ENCODE assay signal across 26 cellular contexts in the genomic region with DNA sequence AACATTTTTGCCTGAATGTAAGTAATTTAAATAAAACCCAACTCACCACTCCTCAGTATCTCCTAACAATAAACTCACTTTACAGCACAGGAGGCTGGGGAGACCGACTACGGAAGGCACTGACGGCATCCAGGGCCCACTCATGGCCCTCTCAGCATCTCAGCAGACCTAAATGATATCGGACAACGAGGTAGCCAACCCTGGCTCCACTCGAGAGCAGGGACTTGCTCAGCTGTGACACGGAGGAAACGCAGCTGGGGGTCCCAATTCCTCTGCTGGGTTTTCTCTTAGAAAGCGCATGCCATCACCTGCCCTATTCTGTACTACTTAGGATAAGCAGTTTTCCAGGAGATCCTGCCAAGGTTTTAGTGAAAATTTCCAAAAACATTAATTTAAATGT.
DNase-seq lines count a peak whose midpoint lies in the region; ATAC-seq and TF ChIP-seq lines count a peak whose summit lies in the region.
"Had no signal": no experiment of that assay in that cellular context is flagged by ENCODE, and none has a peak within 500 bp of the region (broad histone marks: within the 10 kb centered on the region; RNA-seq: fewer than 3 reads in every experiment).

No MANE protein-coding gene starts in this region.

- H3K9me2 ChIP-seq in GM23338 (ENCODE audit: insufficient read depth), result no peaks in the 10 kb centered on the region
- H3K9me2 ChIP-seq in Karpas-422 (replicated peaks; ENCODE audit: insufficient read depth, low read length), result no peaks in the 10 kb centered on the region
- H3K9me2 ChIP-seq: SK-N-SH had no signal

- H3K4me1 ChIP-seq in cardiac muscle cell (ENCODE audit: low read depth) (peaks cover 26% of the 10 kb centered on the region), psoas muscle (peaks cover 46% of the 10 kb centered on the region), thyroid gland (peaks cover 17% of the 10 kb centered on the region in 2 donors), GM23338 (ENCODE audit: insufficient read depth) (no peaks in the 10 kb centered on the region), Karpas-422 (ENCODE audit: low read length) (no peaks in the 10 kb centered on the region)
- H3K4me1 ChIP-seq: BE2C had no signal

- 81 to 88% (median 82%) methylated on average over 9 of the region's 9 CpGs for WGBS in psoas muscle, 3 donors
- whole genome bisulfite sequencing in thyroid gland, 2 donors, result 56 to 70% methylated on average over 9 of the region's 9 CpGs

- no peaks in the 10 kb centered on the region for H3K9me3 Mint-ChIP-seq in GM23338
- H3K9me3 Mint-ChIP-seq: CD14-positive monocyte; CD8-positive, alpha-beta memory T cell had no signal

- H3K79me2 ChIP-seq in GM23338 (replicated peaks; ENCODE audit: insufficient read depth), result no peaks in the 10 kb centered on the region
- H3K79me2 ChIP-seq in Karpas-422 (ENCODE audit: low read length), result peaks cover 27% of the 10 kb centered on the region; the same call in 1 of the 2 replicates

- ATAC-seq in psoas muscle (no peak), GM23338 (no peak)
- ATAC-seq: GM12878, HCT116 had no signal

- H3K9ac ChIP-seq in Karpas-422 (ENCODE audit: low read length), result no peak overlapping the region
- H3K9ac ChIP-seq: SK-N-SH had no signal

- H3K27me3 ChIP-seq in cardiac muscle cell (no peaks in the 10 kb centered on the region), psoas muscle (ENCODE audit: insufficient read depth in 3 of 3, low read length in 2 of 3) (no peaks in the 10 kb centered on the region), thyroid gland (no peaks in the 10 kb centered on the region), GM23338 (ENCODE audit: insufficient read depth) (peaks cover 24% of the 10 kb centered on the region), Karpas-422 (ENCODE audit: low read length) (no peaks in the 10 kb centered on the region)
- H3K27me3 ChIP-seq: BE2C had no signal

- TF ChIP-seq POLR2A in thyroid gland (IDR thresholded peaks at IDR 0.05), result no peak

- H3K27ac ChIP-seq in cardiac muscle cell (peak overlapping the region; percentile 85), epithelial cell of prostate (peak overlapping the region; percentile 52), psoas muscle (peak overlapping the region; percentile 79), thyroid gland (peak overlapping the region; percentile 58 to 81 (median 65)), GM23338 (ENCODE audit: low read depth) (no peak overlapping the region), Karpas-422 (ENCODE audit: low read length) (no peak overlapping the region)

- H3K9me3 ChIP-seq in cardiac muscle cell (ENCODE audit: low read depth) (no peaks in the 10 kb centered on the region), psoas muscle (no peaks in the 10 kb centered on the region), thyroid gland (no peaks in the 10 kb centered on the region), Karpas-422 (ENCODE audit: low read length) (no peaks in the 10 kb centered on the region)
- H3K9me3 ChIP-seq: BE2C, SK-N-SH had no signal

- H3K4me2 ChIP-seq in GM23338, result no peak overlapping the region
- H3K4me2 ChIP-seq in Karpas-422 (ENCODE audit: low read depth, low read length, poor library complexity, severe bottlenecking), result no peak overlapping the region
- H3K4me2 ChIP-seq: SK-N-SH had no signal

- H3K4me3 ChIP-seq in cardiac muscle cell (no peak overlapping the region), psoas muscle (no peak overlapping the region), thyroid gland (replicated peaks in 1 of 3) (no peak overlapping the region), GM23338 (no peak overlapping the region), Karpas-422 (ENCODE audit: low read length) (no peak overlapping the region)
- H3K4me3 ChIP-seq: GM12878 had no signal

- no peak for DNase-seq in cardiac muscle cell (ENCODE audit: low read depth in 1 of 2, low spot score in 1 of 2)
- no peak for DNase-seq in cardiac septum (ENCODE audit: low spot score)
- no peak for DNase-seq in epithelial cell of prostate (ENCODE audit: low read depth, low spot score)
- no peak for DNase-seq in psoas muscle
- DNase-seq in thyroid gland, result peak; percentile 59 to 60
- no peak for DNase-seq in OCI-M1 (lab: John Stamatoyannopoulos, UW)
- DNase-seq in GM23338 (ENCODE audit: low spot score), result no peak
- DNase-seq in Karpas-422, result no peak
- DNase-seq: 8988T; ACHN; BE2C; CD8-positive, alpha-beta memory T cell; DMS 273 treated with DMSO at 0.1 percent for 48 hours; DMS79; EL; GDM1; KBM-7; MM.1S; NCI-H2029 treated with DMSO at 0.1 percent for 48 hours; NCI-H526 treated with DMSO at 0.1 percent for 48 hours; RPMI8226; SIG-M5; SK-N-SH had no signal

- H3F3A ChIP-seq in GM23338 (replicated peaks; ENCODE audit: low read depth), result 0 out of 2 replicates have a peak, but pooled peaks cover 3% of the 10 kb centered on the region

- peaks cover 44% of the 10 kb centered on the region for H3K36me3 Mint-ChIP-seq in GM23338 (ENCODE audit: low read depth)

- H3K4me3 Mint-ChIP-seq in GM23338, result no peak overlapping the region
- H3K4me3 Mint-ChIP-seq: CD14-positive monocyte; CD8-positive, alpha-beta memory T cell had no signal

- intact Hi-C loops in cardiac septum (cut with DNase I), result no loop called here
- intact Hi-C loops in psoas muscle (cut with DNase I), result no loop called here
- intact Hi-C loops in thyroid gland (cut with DNase I), result no loop called here

- no peak overlapping the region for H3K27ac Mint-ChIP-seq in GM23338
- H3K27ac Mint-ChIP-seq: CD14-positive monocyte; CD8-positive, alpha-beta memory T cell had no signal

- H2AFZ ChIP-seq in GM23338 (no peak overlapping the region), Karpas-422 (ENCODE audit: low read length) (no peak overlapping the region)

- TF ChIP-seq CTCF in cardiac muscle cell (IDR thresholded peaks at IDR 0.05; ENCODE audit: low read depth, low read length), result no peak
- TF ChIP-seq CTCF in psoas muscle (IDR thresholded peaks at IDR 0.05), result no peak
- TF ChIP-seq CTCF in thyroid gland (IDR thresholded peaks at IDR 0.05), result no peak
- TF ChIP-seq CTCF in GM23338 (conservative IDR thresholded peaks at IDR 0.05; ENCODE audit: low read depth in 2 of 2), result no peak

- H3K36me3 ChIP-seq in cardiac muscle cell (peaks cover 37% of the 10 kb centered on the region), psoas muscle (ENCODE audit: insufficient read depth in 1 of 2, low read depth in 1 of 2) (peaks cover 0 to 74% of the 10 kb centered on the region in 2 donors), thyroid gland (peaks cover 10 to 24% of the 10 kb centered on the region in 2 donors), GM23338 (ENCODE audit: insufficient read depth) (no peaks in the 10 kb centered on the region; the same call in 1 of the 2 replicates), Karpas-422 (ENCODE audit: insufficient read depth, low read length) (peaks cover 56% of the 10 kb centered on the region; the same call in 1 of the 2 replicates)

- H3K4me1 Mint-ChIP-seq in GM23338, result no peaks in the 10 kb centered on the region; the same call in 2 of the 3 replicates
- H3K4me1 Mint-ChIP-seq: CD14-positive monocyte; CD8-positive, alpha-beta memory T cell had no signal

- H4K20me1 ChIP-seq in GM23338 (replicated peaks; ENCODE audit: insufficient read depth), result peaks cover 48% of the 10 kb centered on the region
- H4K20me1 ChIP-seq in Karpas-422 (ENCODE audit: insufficient read depth, low read depth, low read length), result no peaks in the 10 kb centered on the region

- peaks cover 33% of the 10 kb centered on the region for H3K27me3 Mint-ChIP-seq in GM23338 (ENCODE audit: insufficient read depth, low read depth, poor library complexity)
- H3K27me3 Mint-ChIP-seq: CD8-positive, alpha-beta memory T cell had no signal

TF ChIP-seq in GM23338, 12 proteins besides CTCF, POLR2A, EP300 and RAD21:
- TF ChIP-seq ZNF114 (CRISPR knock-in tag; IDR thresholded peaks at IDR 0.05), result no peak

Comparison
In these comparisons a context has a peak if more than half of its experiments do, and no peak if none do; other contexts are left out.
1. DNase-seq: peak in thyroid gland (2 of 2); none in cardiac muscle cell (0 of 2), cardiac septum (single experiment), epithelial cell of prostate (single experiment), psoas muscle (0 of 2), OCI-M1 (single experiment), GM23338 (single experiment) and Karpas-422 (single experiment).
2. H3K27ac ChIP-seq: peak in cardiac muscle cell (single experiment), epithelial cell of prostate (single experiment), psoas muscle (single experiment) and thyroid gland (3 of 3); none in GM23338 (single experiment) and Karpas-422 (single experiment).